In the genomic region with DNA sequence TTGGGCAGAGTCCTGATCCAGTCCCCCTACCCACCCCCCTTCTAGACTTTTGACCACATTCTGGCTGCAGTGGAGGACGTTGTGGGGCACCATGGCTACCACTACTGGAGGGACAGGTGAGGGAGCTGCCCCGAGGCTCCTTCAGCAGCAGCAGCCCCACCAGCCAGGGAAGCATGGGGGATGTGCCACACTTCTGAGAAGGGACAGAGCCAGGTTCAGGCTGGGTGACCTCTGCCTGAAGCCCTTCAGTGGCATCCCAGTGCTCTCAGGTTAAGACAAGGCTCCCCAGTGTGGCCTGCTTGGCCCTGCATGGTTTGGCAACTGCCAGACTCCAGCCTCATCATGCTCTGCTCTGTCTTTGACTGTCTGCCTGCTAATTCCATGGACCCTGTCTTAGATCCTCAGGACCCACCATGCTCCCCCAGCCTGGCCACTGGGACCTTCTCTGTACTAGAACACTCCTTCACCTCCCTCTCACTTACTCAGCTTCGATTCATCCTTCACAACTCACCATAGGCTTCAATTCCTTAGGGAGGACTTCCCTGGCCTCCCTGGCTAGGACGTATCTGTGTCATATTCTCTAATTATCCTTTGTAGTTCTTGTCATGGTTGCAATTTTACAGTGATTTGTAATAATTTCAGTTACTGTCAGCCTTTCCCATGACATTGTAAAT, we compare ENCODE assay signal across 18 cellular contexts. TPM values are rescaled to one million over a fixed set of nuclear protein-coding genes. Genes with fewer than 3 reads are reported as not detected.
DNase-seq lines count a peak whose midpoint lies in the region; ATAC-seq, FAIRE-seq and TF ChIP-seq lines count a peak whose summit lies in the region.
"Had no signal": no experiment of that assay in that cellular context is flagged by ENCODE, and none has a peak within 500 bp of the region (broad histone marks: within the 10 kb centered on the region; RNA-seq: fewer than 3 reads in every experiment).

No MANE protein-coding gene starts in this region.

- H3K27ac ChIP-seq in kidney (ENCODE audit: low read depth in 2 of 2, low read length in 2 of 2) (no peak overlapping the region), psoas muscle (no peak overlapping the region), mesendoderm (ENCODE audit: low read depth, low read length) (no peak overlapping the region)
- H3K27ac ChIP-seq: A549 had no signal

- no peak overlapping the region for H2BK120ac ChIP-seq in mesendoderm (ENCODE audit: low read depth, low read length)

- H3K9me3 ChIP-seq in T-helper 17 cell (ENCODE audit: control insufficient read depth, low read length, poor library complexity, severe bottlenecking): no peaks in the 10 kb centered on the region
- H3K9me3 ChIP-seq in kidney (ENCODE audit: control insufficient read depth in 1 of 2, low read length in 2 of 2): no peaks in the 10 kb centered on the region
- no peaks in the 10 kb centered on the region for H3K9me3 ChIP-seq in psoas muscle
- H3K9me3 ChIP-seq: A549, BE2C had no signal

- H3K27me3 ChIP-seq in psoas muscle (ENCODE audit: insufficient read depth in 3 of 3, low read length in 2 of 3) (no peaks in the 10 kb centered on the region), mesendoderm (ENCODE audit: insufficient read depth, low read length, poor library complexity) (no peaks in the 10 kb centered on the region)
- H3K27me3 ChIP-seq: BE2C had no signal

- H3K4me3 Mint-ChIP-seq in T-helper 17 cell: no peak overlapping the region
- H3K4me3 Mint-ChIP-seq: IgD-negative memory B cell had no signal

- no peak for TF ChIP-seq CTCF in kidney (IDR thresholded peaks at IDR 0.05; ENCODE audit: borderline replicate concordance, extremely low read depth, insufficient read depth)
- no peak for TF ChIP-seq CTCF in psoas muscle (IDR thresholded peaks at IDR 0.05)

- H3K36me3 ChIP-seq in kidney (ENCODE audit: control insufficient read depth in 1 of 2, insufficient read depth in 2 of 2, low read length in 2 of 2): no peaks in the 10 kb centered on the region
- peaks cover 0 to 6% of the 10 kb centered on the region in 2 donors for H3K36me3 ChIP-seq in psoas muscle (ENCODE audit: insufficient read depth in 1 of 2, low read depth in 1 of 2)
- H3K36me3 ChIP-seq in mesendoderm (ENCODE audit: control insufficient read depth, insufficient read depth, low read length): no peaks in the 10 kb centered on the region
- H3K36me3 ChIP-seq: BE2C had no signal

- H3K4me2 ChIP-seq in mesendoderm (ENCODE audit: low read length): no peak overlapping the region
- H3K4me2 ChIP-seq: A549 had no signal

- H2BK15ac ChIP-seq in mesendoderm (replicated peaks; ENCODE audit: low read depth): no peak overlapping the region

- WGBS in psoas muscle, 3 donors: 70 to 82% (median 74%) methylated on average over 4 of the region's 4 CpGs
- WGBS in mesendoderm (ENCODE audit: extremely low coverage, insufficient coverage, low lambda C conversion rate): no CpG with 5 or more reads among the region's 4 CpGs

- no peak overlapping the region for H4K8ac ChIP-seq in mesendoderm (ENCODE audit: low read depth, low read length)

- ATAC-seq in T-helper 17 cell (no peak), psoas muscle (no peak), HG03439 (IDR thresholded peaks at IDR 0.05; ENCODE audit: unreplicated experiment) (no peak)
- ATAC-seq: A549, HCT116 had no signal

- H3K18ac ChIP-seq in mesendoderm (ENCODE audit: low read length): no peak overlapping the region

- peaks cover 23% of the 10 kb centered on the region for H3K27me3 Mint-ChIP-seq in T-helper 17 cell

- no peaks in the 10 kb centered on the region for H3K79me2 ChIP-seq in mesendoderm (ENCODE audit: control insufficient read depth, insufficient read depth, low read length)

- H3K4me1 ChIP-seq in kidney (ENCODE audit: control insufficient read depth in 1 of 2, insufficient read depth in 1 of 2, low read depth in 1 of 2, low read length in 2 of 2): no peaks in the 10 kb centered on the region
- peaks cover 10% of the 10 kb centered on the region for H3K4me1 ChIP-seq in psoas muscle
- peaks cover 1% of the 10 kb centered on the region for H3K4me1 ChIP-seq in mesendoderm (ENCODE audit: control insufficient read depth, low read depth, low read length)
- H3K4me1 ChIP-seq: A549 had no signal

- peaks cover 3% of the 10 kb centered on the region for H3K36me3 Mint-ChIP-seq in T-helper 17 cell (ENCODE audit: low read depth)
- H3K36me3 Mint-ChIP-seq: IgD-negative memory B cell had no signal

- H2BK5ac ChIP-seq in mesendoderm (ENCODE audit: low read length): no peak overlapping the region

- H3K4me3 ChIP-seq in kidney (ENCODE audit: low read length in 2 of 2) (no peak overlapping the region), psoas muscle (no peak overlapping the region), mesendoderm (ENCODE audit: low read length) (no peak overlapping the region)
- H3K4me3 ChIP-seq: A549 had no signal

- H3K4me1 Mint-ChIP-seq in T-helper 17 cell: peaks cover 3% of the 10 kb centered on the region
- H3K4me1 Mint-ChIP-seq: IgD-negative memory B cell had no signal

- H2AK5ac ChIP-seq in mesendoderm (ENCODE audit: low read length): no peak overlapping the region

- H3K4ac ChIP-seq in mesendoderm (ENCODE audit: low read depth, low read length): no peak overlapping the region

- no peak overlapping the region for H4K5ac ChIP-seq in mesendoderm (ENCODE audit: low read length)

- DNase-seq in EH (ENCODE audit: low read depth): peak; percentile 41
- no peak for DNase-seq in T-helper 17 cell
- DNase-seq in kidney: peak; percentile 32
- DNase-seq in psoas muscle: peak; percentile 2 to 33
- DNase-seq in mesendoderm: no peak
- DNase-seq in NCI-H128 (lab: John Stamatoyannopoulos, UW; ENCODE audit: unreplicated experiment): no peak
- DNase-seq: BE2C, NCI-H1105, NCI-H2081 treated with DMSO at 0.1 percent for 48 hours, NCI-H446 treated with DMSO at 0.1 percent for 48 hours, NCI-H526 treated with DMSO at 0.1 percent for 48 hours, Right ventricle myocardium superior had no signal

- no peak overlapping the region for H3K23ac ChIP-seq in mesendoderm (ENCODE audit: low read length)

- H3K79me1 ChIP-seq in mesendoderm (ENCODE audit: low read length): no peaks in the 10 kb centered on the region

- no peak overlapping the region for H3K9ac ChIP-seq in kidney (ENCODE audit: low read length in 2 of 2)
- no peak overlapping the region for H3K9ac ChIP-seq in mesendoderm (ENCODE audit: low read length)

- FAIRE-seq in kidney (lab: Jason Lieb, UNC): no peak
- FAIRE-seq: A549, D721Med, H1 had no signal

- H3K27ac Mint-ChIP-seq in T-helper 17 cell: peak overlapping the region; percentile 41
- H3K27ac Mint-ChIP-seq: IgD-negative memory B cell had no signal

- intact Hi-C loops in kidney (cut with DNase I): loop anchor here (10.0 kb wide), 1 partner anchor 217 kb away; no protein-coding TSS in a partner anchor
- intact Hi-C loops in psoas muscle (cut with DNase I): loop anchor here (5.0 to 10.0 kb wide), 2 partner anchors 157 to 395 kb away; a partner anchor contains a TSS

- no peak overlapping the region for H3K56ac ChIP-seq in mesendoderm (ENCODE audit: low read length)

RNA-seq across cellular contexts. Expression of a gene that starts 8.8 kb away (rescaled TPM):
- total RNA-seq in T-helper 17 cell (1 to 10 TPM; 1.3 to 1.4 TPM), kidney (1.1 TPM), psoas muscle (1 to 10 TPM in 3 of 4 donors, under 1 TPM in 1; 0.59 to 1.7 (median 1.4) TPM)
- polyA plus RNA-seq in kidney (ENCODE audit: insufficient read depth, low read depth, low replicate concordance) (0.92 TPM), psoas muscle (1 to 10 TPM in 1 of 3 donors, under 1 TPM in 2; 0.52 to 1.1 (median 0.91) TPM)
- 1.1 TPM for polyA plus RNA-seq in mesendoderm (2013, experiment 1 of 2)
- polyA plus RNA-seq in mesendoderm (2013, experiment 2 of 2): 0.95 TPM

RNA-seq across cellular contexts. Expression of a gene that starts 10.3 kb away (rescaled TPM):
- total RNA-seq in T-helper 17 cell (10 to 100 TPM; 45.1 to 48.6 TPM), kidney (30.4 TPM), psoas muscle (100 to 1,000 TPM in 3 of 4 donors, 10 to 100 TPM in 1; 61.5 to 154 (median 124) TPM)
- polyA plus RNA-seq in kidney (ENCODE audit: insufficient read depth, low read depth, low replicate concordance) (21.0 TPM), psoas muscle (10 to 100 TPM; 16.9 to 48.7 (median 27.2) TPM)
- polyA plus RNA-seq in mesendoderm (2013, experiment 1 of 2): 37.1 TPM
- 37.3 TPM for polyA plus RNA-seq in mesendoderm (2013, experiment 2 of 2)

RNA-seq across cellular contexts. Expression of a gene that starts 21.7 kb away (rescaled TPM):
- 10 to 100 TPM; 17.8 to 18.4 TPM for total RNA-seq in T-helper 17 cell
- 10.1 TPM for total RNA-seq in kidney
- polyA plus RNA-seq in kidney (ENCODE audit: insufficient read depth, low read depth, low replicate concordance): 2.6 TPM
- total RNA-seq in psoas muscle: 1 to 10 TPM in 2 of 4 donors, under 1 TPM in 2; 0.28 to 1.9 (median 1.3) TPM
- polyA plus RNA-seq in psoas muscle: under 1 TPM; 0.60 to 1.00 (median 0.98) TPM
- 1.8 TPM for polyA plus RNA-seq in mesendoderm (2013, experiment 1 of 2)
- polyA plus RNA-seq in mesendoderm (2013, experiment 2 of 2): 2.0 TPM

RNA-seq across cellular contexts. Expression of a gene that starts 30.7 kb away (rescaled TPM):
- total RNA-seq in T-helper 17 cell (10 to 100 TPM; 27.9 to 28.2 TPM), kidney (47.1 TPM), psoas muscle (10 to 100 TPM; 10.1 to 32.7 (median 20.5) TPM)
- polyA plus RNA-seq in kidney (ENCODE audit: insufficient read depth, low read depth, low replicate concordance) (145 TPM), psoas muscle (100 to 1,000 TPM in 1 of 3 donors, 10 to 100 TPM in 2; 64.3 to 111 (median 91.9) TPM)
- polyA plus RNA-seq in mesendoderm (2013, experiment 1 of 2): 37.1 TPM
- polyA plus RNA-seq in mesendoderm (2013, experiment 2 of 2): 34.1 TPM

RNA-seq across cellular contexts. Expression of a gene that starts 58.7 kb away (rescaled TPM):
- total RNA-seq in T-helper 17 cell: 1 to 10 TPM; 2.4 TPM
- 24.2 TPM for total RNA-seq in kidney
- 33.1 TPM for polyA plus RNA-seq in kidney (ENCODE audit: insufficient read depth, low read depth, low replicate concordance)
- under 1 TPM; 0.26 to 0.79 (median 0.42) TPM for total RNA-seq in psoas muscle
- polyA plus RNA-seq in psoas muscle: under 1 TPM; 0.35 to 0.82 (median 0.53) TPM
- polyA plus RNA-seq in mesendoderm (2013, experiment 1 of 2): 2.1 TPM
- polyA plus RNA-seq in mesendoderm (2013, experiment 2 of 2): 2.1 TPM

Comparison
In these comparisons a context has a peak if more than half of its experiments do, and no peak if none do; other contexts are left out.
1. DNase-seq: peak in EH (single experiment), kidney (single experiment) and psoas muscle (2 of 2); none in T-helper 17 cell (0 of 3), mesendoderm (single experiment) and NCI-H128 (single experiment).